In the genomic region with DNA sequence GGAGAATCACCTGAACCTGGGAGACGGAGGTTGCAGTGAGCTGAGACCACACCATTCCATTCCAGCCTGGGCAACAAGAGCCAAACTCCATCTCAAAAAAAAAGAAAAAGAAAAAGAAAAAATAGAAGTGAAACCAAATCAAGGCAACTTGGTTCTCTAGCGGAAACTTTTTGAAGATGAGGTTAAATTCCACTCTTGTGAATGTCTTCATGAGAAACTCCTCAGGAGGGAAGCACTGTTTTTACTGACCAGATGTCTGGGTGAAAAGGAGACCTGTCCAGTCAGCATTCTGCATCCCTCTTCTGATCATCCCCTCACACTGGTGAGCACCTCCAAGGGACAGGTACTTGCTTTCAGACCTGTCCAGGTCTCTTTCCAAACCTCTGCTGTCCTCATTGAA, we compare ENCODE assay signal across 13 cellular contexts. TPM values are rescaled to one million over a fixed set of nuclear protein-coding genes. Genes with fewer than 3 reads are reported as not detected.
DNase-seq lines count a peak whose midpoint lies in the region; ATAC-seq and TF ChIP-seq lines count a peak whose summit lies in the region.
"Had no signal": no experiment of that assay in that cellular context is flagged by ENCODE, and none has a peak within 500 bp of the region (broad histone marks: within the 10 kb centered on the region; RNA-seq: fewer than 3 reads in every experiment).

No MANE protein-coding gene starts in this region.

- no peaks in the 10 kb centered on the region for H3K27me3 Mint-ChIP-seq in activated CD8-positive, alpha-beta memory T cell treated with anti-CD3 and anti-CD28 coated beads, Interleukin-2, amount 10 ng/mL, durations not matched to agents 7 days and 5 days
- H3K27me3 Mint-ChIP-seq in endothelial cell (ENCODE audit: unreplicated experiment), result peaks cover 2% of the 10 kb centered on the region

- H3K9me3 Mint-ChIP-seq in activated CD8-positive, alpha-beta memory T cell treated with anti-CD3 and anti-CD28 coated beads, Interleukin-2, amount 10 ng/mL, durations not matched to agents 7 days and 5 days (ENCODE audit: low read depth), result no peaks in the 10 kb centered on the region
- H3K9me3 Mint-ChIP-seq in endothelial cell (ENCODE audit: unreplicated experiment), result no peaks in the 10 kb centered on the region
- H3K9me3 Mint-ChIP-seq in stimulated activated effector memory CD8-positive, alpha-beta T cell treated with anti-CD3 and anti-CD28 coated beads, Interleukin-12 subunit alpha, Interleukin-12 subunit beta, amount 100 ng/mL, for 72 hours, result no peaks in the 10 kb centered on the region

- CTCF ChIA-PET in activated CD8-positive, alpha-beta memory T cell treated with anti-CD3 and anti-CD28 coated beads, Interleukin-2, amount 10 ng/mL, durations not matched to agents 7 days and 5 days (lab: Charles Lee), result no interaction called here

- H3K4me1 Mint-ChIP-seq in activated CD8-positive, alpha-beta memory T cell treated with anti-CD3 and anti-CD28 coated beads, Interleukin-2, amount 10 ng/mL, durations not matched to agents 7 days and 5 days, result peaks cover 66% of the 10 kb centered on the region
- peaks cover 48% of the 10 kb centered on the region for H3K4me1 Mint-ChIP-seq in endothelial cell (ENCODE audit: unreplicated experiment)
- peaks cover 80% of the 10 kb centered on the region for H3K4me1 Mint-ChIP-seq in stimulated activated effector memory CD8-positive, alpha-beta T cell treated with anti-CD3 and anti-CD28 coated beads, Interleukin-12 subunit alpha, Interleukin-12 subunit beta, amount 100 ng/mL, for 72 hours

- H3K27ac Mint-ChIP-seq in activated CD8-positive, alpha-beta memory T cell treated with anti-CD3 and anti-CD28 coated beads, Interleukin-2, amount 10 ng/mL, durations not matched to agents 7 days and 5 days, result peak overlapping the region; percentile 5
- peak overlapping the region; percentile 45 for H3K27ac Mint-ChIP-seq in endothelial cell (ENCODE audit: unreplicated experiment)
- H3K27ac Mint-ChIP-seq in stimulated activated effector memory CD8-positive, alpha-beta T cell treated with anti-CD3 and anti-CD28 coated beads, Interleukin-12 subunit alpha, Interleukin-12 subunit beta, amount 100 ng/mL, for 72 hours, result peak overlapping the region; percentile 87

- no peak for DNase-seq in activated CD8-positive, alpha-beta memory T cell treated with anti-CD3 and anti-CD28 coated beads, Interleukin-2, amount 10 ng/mL, durations not matched to agents 7 days and 5 days
- no peak for DNase-seq in activated CD8-positive, alpha-beta memory T cell treated with anti-CD3 and anti-CD28 coated beads for 24 hours
- peak; percentile 79 for DNase-seq in RPMI8226
- no peak for DNase-seq in endothelial cell (ENCODE audit: low spot score)
- DNase-seq in stimulated activated effector memory CD8-positive, alpha-beta T cell treated with anti-CD3 and anti-CD28 coated beads, Interleukin-12 subunit alpha, Interleukin-12 subunit beta, amount 100 ng/mL, for 72 hours (ENCODE audit: low spot score in 2 of 2), result no peak
- no peak for DNase-seq in H4 (ENCODE audit: low spot score)
- DNase-seq: activated CD4-positive, CD25-positive, alpha-beta regulatory T cell treated with anti-CD3 and anti-CD28 coated beads, Interleukin-2, amount 50 U/mL, for 72 hours; central memory CD4-positive, alpha-beta T cell; heart right ventricle; NCI-H1048; stimulated activated CD4-positive, alpha-beta T cell treated with anti-CD3 and anti-CD28 coated beads, Interleukin-4, amount 100 ng/mL, for 4 hours had no signal

- ATAC-seq in activated CD8-positive, alpha-beta memory T cell treated with anti-CD3 and anti-CD28 coated beads, Interleukin-2, amount 10 ng/mL, durations not matched to agents 7 days and 5 days, result peak; percentile 14
- no peak for ATAC-seq in stimulated activated effector memory CD8-positive, alpha-beta T cell treated with anti-CD3 and anti-CD28 coated beads, Interleukin-12 subunit alpha, Interleukin-12 subunit beta, amount 100 ng/mL, for 72 hours
- no peak for ATAC-seq in HG02678 (IDR thresholded peaks at IDR 0.05; ENCODE audit: unreplicated experiment)
- no peak for ATAC-seq in GM21515 (IDR thresholded peaks at IDR 0.05; ENCODE audit: unreplicated experiment)
- ATAC-seq: heart right ventricle had no signal

- TF ChIP-seq CTCF in endothelial cell (IDR thresholded peaks at IDR 0.05; ENCODE audit: unreplicated experiment), result no peak

- peaks cover 6% of the 10 kb centered on the region for H3K36me3 Mint-ChIP-seq in activated CD8-positive, alpha-beta memory T cell treated with anti-CD3 and anti-CD28 coated beads, Interleukin-2, amount 10 ng/mL, durations not matched to agents 7 days and 5 days
- no peaks in the 10 kb centered on the region for H3K36me3 Mint-ChIP-seq in endothelial cell (ENCODE audit: low read depth, unreplicated experiment)
- peaks cover 31% of the 10 kb centered on the region for H3K36me3 Mint-ChIP-seq in stimulated activated effector memory CD8-positive, alpha-beta T cell treated with anti-CD3 and anti-CD28 coated beads, Interleukin-12 subunit alpha, Interleukin-12 subunit beta, amount 100 ng/mL, for 72 hours

- no peak overlapping the region for H3K4me3 Mint-ChIP-seq in activated CD8-positive, alpha-beta memory T cell treated with anti-CD3 and anti-CD28 coated beads, Interleukin-2, amount 10 ng/mL, durations not matched to agents 7 days and 5 days
- peak overlapping the region; percentile 56 for H3K4me3 Mint-ChIP-seq in endothelial cell (ENCODE audit: unreplicated experiment)
- peak overlapping the region; percentile 50 for H3K4me3 Mint-ChIP-seq in stimulated activated effector memory CD8-positive, alpha-beta T cell treated with anti-CD3 and anti-CD28 coated beads, Interleukin-12 subunit alpha, Interleukin-12 subunit beta, amount 100 ng/mL, for 72 hours

RNA-seq across cellular contexts. Expression of a gene that starts 15.8 kb away (rescaled TPM):
- total RNA-seq in activated CD8-positive, alpha-beta memory T cell treated with anti-CD3 and anti-CD28 coated beads, Interleukin-2, amount 10 ng/mL, durations not matched to agents 7 days and 5 days, result 100 to 1,000 TPM; 123 to 125 TPM
- 136 TPM for total RNA-seq in endothelial cell (ENCODE audit: unreplicated experiment)
- total RNA-seq in H4 (2014; rRNA removed; shearing (Covaris generic)), result 6.4 and 11.0 TPM in 2 replicates

Comparison
In these comparisons a context has a peak if more than half of its experiments do, and no peak if none do; other contexts are left out.
1. H3K27ac Mint-ChIP-seq: peak in every context shown above with its lines; median percentile 87 in stimulated activated effector memory CD8-positive, alpha-beta T cell treated with anti-CD3 and anti-CD28 coated beads, Interleukin-12 subunit alpha, Interleukin-12 subunit beta, amount 100 ng/mL, for 72 hours; 45 in endothelial cell; 5 in activated CD8-positive, alpha-beta memory T cell treated with anti-CD3 and anti-CD28 coated beads, Interleukin-2, amount 10 ng/mL, durations not matched to agents 7 days and 5 days.
2. RNA of a gene that starts 15.8 kb away (total RNA-seq): 136 TPM in endothelial cell (single experiment) and 123 to 125 TPM in activated CD8-positive, alpha-beta memory T cell treated with anti-CD3 and anti-CD28 coated beads, Interleukin-2, amount 10 ng/mL, durations not matched to agents 7 days and 5 days; 6.4 to 11.0 TPM in H4; every median in the first group is over 10 times any median in the second.